Comparison of ENCODE assay signal across 9 cellular contexts in genomic region chr11:126355324-126355925, GRCh38. TPM values are rescaled to one million over a fixed set of nuclear protein-coding genes. Genes with fewer than 3 reads are reported as not detected.
DNase-seq lines count a peak whose midpoint lies in the region; ATAC-seq, FAIRE-seq and TF ChIP-seq lines count a peak whose summit lies in the region.
"Had no signal": no experiment of that assay in that cellular context is flagged by ENCODE, and none has a peak within 500 bp of the region (broad histone marks: within the 10 kb centered on the region; RNA-seq: fewer than 3 reads in every experiment).

Gene ST3GAL4 (plus strand): TSS chr11:126355686. CDS start chr11:126406156, 50,470 bp downstream.

- POLR2A ChIA-PET in OCI-LY7 (lab: Charles Lee), result interaction anchor here (0.5 to 3.6 kb wide), 7 partner anchors 18 to 144 kb away, joined by 3 to 27 read pairs (median 3); partner anchors contain the start of gene DCPS

- no peaks in the 10 kb centered on the region for H3K9me3 Mint-ChIP-seq in natural killer cell

- H3K4me3 ChIP-seq in OCI-LY7 (ENCODE audit: low read depth, low read length, poor library complexity, severe bottlenecking), result peak within 1 kb of the TSS; percentile 80

- no peaks in the 10 kb centered on the region for H3K27me3 Mint-ChIP-seq in natural killer cell (ENCODE audit: low read depth in 2 of 2)

- no TSS peak for BruUV-seq in OCI-LY7 (replicated peaks; lab: Mats Ljungman, UMichigan)

- H4K20me1 ChIP-seq in OCI-LY7 (ENCODE audit: insufficient read depth, low read length), result no peaks in the 10 kb centered on the region

- H3K4me1 ChIP-seq in OCI-LY7 (ENCODE audit: insufficient read depth, low read length, poor library complexity, severe bottlenecking), result peaks cover 39% of the 10 kb centered on the region

- CTCF ChIA-PET in OCI-LY7 (lab: Charles Lee; ENCODE audit: unreplicated experiment), result interaction anchor here (0.5 to 0.9 kb wide), 5 partner anchors 75 to 222 kb away, joined by 3 to 6 read pairs (median 4); no protein-coding TSS in a partner anchor

- no peaks in the 10 kb centered on the region for H3K9me3 ChIP-seq in OCI-LY7 (ENCODE audit: low read length)

- FAIRE-seq in GM19239 (lab: Jason Lieb, UNC), result peak; percentile 51
- FAIRE-seq: colon had no signal

- H3K79me2 ChIP-seq in OCI-LY7 (ENCODE audit: insufficient read depth, low read depth, low read length), result peaks cover 44% of the 10 kb centered on the region; the same call in 1 of the 2 replicates

- H3K27ac ChIP-seq in C4-2B, result peak within 1 kb of the TSS; percentile 83
- peak within 1 kb of the TSS; percentile 66 for H3K27ac ChIP-seq in OCI-LY7 (ENCODE audit: low read depth, low read length, poor library complexity, severe bottlenecking)

- ATAC-seq in HG03457 (IDR thresholded peaks at IDR 0.05; ENCODE audit: unreplicated experiment), result peak; percentile 52
- ATAC-seq in natural killer cell, result peak; percentile 64 to 78 (median 76)

- H3K4me1 Mint-ChIP-seq in natural killer cell, result peaks cover 47 to 87% of the 10 kb centered on the region in 2 donors

- no peaks in the 10 kb centered on the region for H3K9me2 ChIP-seq in OCI-LY7 (ENCODE audit: insufficient read depth, low read length)

- peaks cover 21% of the 10 kb centered on the region for H3K36me3 ChIP-seq in OCI-LY7 (ENCODE audit: insufficient read depth, low read length)

- no peaks in the 10 kb centered on the region for H3K36me3 Mint-ChIP-seq in natural killer cell

- H3K4me3 Mint-ChIP-seq in natural killer cell, result peak within 1 kb of the TSS; percentile 96

- peak; percentile 88 for DNase-seq in GM19239 (ENCODE audit: insufficient read length, low spot score)
- peak; percentile 83 for DNase-seq in OCI-LY7 (ENCODE audit: low spot score)
- peak; percentile 29 for DNase-seq in activated T-helper 1 cell treated with Interleukin-2 at 50 U/mL for 16 hours (ENCODE audit: low read depth)
- peak; percentile 75 for DNase-seq in fibroblast of gingiva (ENCODE audit: low read depth)
- peak; percentile 60 for DNase-seq in natural killer cell
- DNase-seq in stimulated activated naive CD4-positive, alpha-beta T cell (lab: John Stamatoyannopoulos, UW), result peak in 5 of 6 experiments; percentile 19 to 47 (median 35)

- H3K27ac Mint-ChIP-seq in natural killer cell, result peak within 1 kb of the TSS; percentile 91 to 96

- H3K4me2 ChIP-seq in OCI-LY7 (ENCODE audit: low read length), result peak within 1 kb of the TSS; percentile 92

- TF ChIP-seq CTCF in C4-2B (conservative IDR thresholded peaks at IDR 0.05) (no peak), OCI-LY7 (conservative IDR thresholded peaks at IDR 0.05; ENCODE audit: low read length) (no peak), natural killer cell (IDR thresholded peaks at IDR 0.05) (no peak)

- intact Hi-C loops in OCI-LY7 (cut with micrococcal nuclease; ENCODE audit: unreplicated experiment) (loop anchor here (2.0 kb wide), 2 partner anchors 51 to 65 kb away; partner anchors contain the start of gene DCPS), natural killer cell (cut with micrococcal nuclease) (no loop called here)

- H2AFZ ChIP-seq in OCI-LY7 (ENCODE audit: low read length), result peak within 1 kb of the TSS; percentile 58; the same call in 1 of the 2 replicates

RNA-seq across cellular contexts. Expression of gene ST3GAL4, which starts in this region (rescaled TPM):
- total RNA-seq in OCI-LY7 (2014; rRNA removed; shearing (Covaris generic)), result 10.0 and 14.3 TPM in 2 replicates
- total RNA-seq in OCI-LY7 (2022), result 17.4 and 18.8 TPM in 2 replicates
- 10 to 100 TPM; 43.3 to 57.6 (median 47.3) TPM for total RNA-seq in natural killer cell

Comparison
In these comparisons a context has a peak if more than half of its experiments do, and no peak if none do; other contexts are left out.
1. Peak in every context shown above with its lines: DNase-seq, ATAC-seq, H3K4me3 ChIP-seq and H3K27ac ChIP-seq.
2. DNase-seq: peak in every context shown above with its lines; median percentile 88 in GM19239; 83 in OCI-LY7; 75 in fibroblast of gingiva; 60 in natural killer cell; 35 in stimulated activated naive CD4-positive, alpha-beta T cell; 29 in activated T-helper 1 cell treated with Interleukin-2 at 50 U/mL for 16 hours.